8 cellular contexts compared by ENCODE assay signal in genomic region chr17:77420804-77421634, GRCh38.
DNase-seq lines count a peak whose midpoint lies in the region; TF ChIP-seq lines count a peak whose summit lies in the region.

No MANE protein-coding gene starts in this region.

- no peak overlapping the region for H2AFZ ChIP-seq in OCI-LY1 (ENCODE audit: low read length)

- peak overlapping the region; percentile 31; the same call in 1 of the 2 replicates for H3K4me2 ChIP-seq in OCI-LY1 (ENCODE audit: low read length)

- peak overlapping the region in 4 of 7 donors; percentile 13 to 80 (median 46) for H3K27ac Mint-ChIP-seq in CD14-positive monocyte
- H3K27ac Mint-ChIP-seq in activated naive CD8-positive, alpha-beta T cell: peak overlapping the region; percentile 90
- H3K27ac Mint-ChIP-seq in stimulated activated naive CD8-positive, alpha-beta T cell treated with anti-CD3 and anti-CD28 coated beads, Interleukin-15, Interleukin-2, amounts not matched to agents 100 ng/mL and 50 ng/mL, for 24 hours: peak overlapping the region; percentile 83

- H3K4me3 ChIP-seq in HUES6 (ENCODE audit: low read depth, low read length) (peak overlapping the region; percentile 11; the same call in 1 of the 2 replicates), OCI-LY1 (ENCODE audit: low read depth, low read length, poor library complexity, severe bottlenecking) (no peak overlapping the region)

- H3K4me3 Mint-ChIP-seq in CD14-positive monocyte: peak overlapping the region; percentile 54 to 77
- peak overlapping the region; percentile 76 for H3K4me3 Mint-ChIP-seq in activated naive CD8-positive, alpha-beta T cell
- H3K4me3 Mint-ChIP-seq in stimulated activated naive CD8-positive, alpha-beta T cell treated with anti-CD3 and anti-CD28 coated beads, Interleukin-15, Interleukin-2, amounts not matched to agents 100 ng/mL and 50 ng/mL, for 24 hours: peak overlapping the region; percentile 70

- peaks cover 57% of the 10 kb centered on the region for H3K4me1 Mint-ChIP-seq in CD14-positive monocyte
- peaks cover 57% of the 10 kb centered on the region for H3K4me1 Mint-ChIP-seq in activated naive CD8-positive, alpha-beta T cell (ENCODE audit: low read depth)
- peaks cover 46% of the 10 kb centered on the region for H3K4me1 Mint-ChIP-seq in stimulated activated naive CD8-positive, alpha-beta T cell treated with anti-CD3 and anti-CD28 coated beads, Interleukin-15, Interleukin-2, amounts not matched to agents 100 ng/mL and 50 ng/mL, for 24 hours (ENCODE audit: low read depth)

- H3K79me2 ChIP-seq in OCI-LY1 (ENCODE audit: insufficient read depth, low read length): no peaks in the 10 kb centered on the region

- no peaks in the 10 kb centered on the region for H3F3A ChIP-seq in OCI-LY1 (ENCODE audit: insufficient read depth, low read length)

- no peaks in the 10 kb centered on the region for H3K9me3 Mint-ChIP-seq in CD14-positive monocyte
- H3K9me3 Mint-ChIP-seq in activated naive CD8-positive, alpha-beta T cell (ENCODE audit: low read depth): no peaks in the 10 kb centered on the region
- H3K9me3 Mint-ChIP-seq in stimulated activated naive CD8-positive, alpha-beta T cell treated with anti-CD3 and anti-CD28 coated beads, Interleukin-15, Interleukin-2, amounts not matched to agents 100 ng/mL and 50 ng/mL, for 24 hours: no peaks in the 10 kb centered on the region

- DNase-seq in CD14-positive monocyte (ENCODE audit: low spot score): no peak
- DNase-seq in iPS-NIHi7 (ENCODE audit: extremely low spot score): peak; percentile 78
- no peak for DNase-seq in ACHN
- no peak for DNase-seq in HUDEP-2 (lab: John Stamatoyannopoulos, UW; ENCODE audit: unreplicated experiment in 76 of 76)

- H3K9me3 ChIP-seq in HUES6 (ENCODE audit: control insufficient read depth, insufficient read depth, low read depth, low read length) (no peaks in the 10 kb centered on the region), OCI-LY1 (ENCODE audit: low read length) (no peaks in the 10 kb centered on the region)

- peak overlapping the region; percentile 21 for H3K9ac ChIP-seq in HUES6 (ENCODE audit: low read length)
- no peak overlapping the region; the same call in 1 of the 2 replicates for H3K9ac ChIP-seq in OCI-LY1 (ENCODE audit: low read length)

- no peaks in the 10 kb centered on the region for H4K20me1 ChIP-seq in OCI-LY1 (ENCODE audit: insufficient read depth, low read length)

- peaks cover 14 to 65% of the 10 kb centered on the region in 2 donors for H3K36me3 Mint-ChIP-seq in CD14-positive monocyte
- H3K36me3 Mint-ChIP-seq in activated naive CD8-positive, alpha-beta T cell: peaks cover 2% of the 10 kb centered on the region
- no peaks in the 10 kb centered on the region for H3K36me3 Mint-ChIP-seq in stimulated activated naive CD8-positive, alpha-beta T cell treated with anti-CD3 and anti-CD28 coated beads, Interleukin-15, Interleukin-2, amounts not matched to agents 100 ng/mL and 50 ng/mL, for 24 hours (ENCODE audit: low read depth)

- H3K36me3 ChIP-seq in HUES6 (ENCODE audit: control insufficient read depth, insufficient read depth, low read length) (no peaks in the 10 kb centered on the region), OCI-LY1 (ENCODE audit: insufficient read depth, low read length) (no peaks in the 10 kb centered on the region)

- no peaks in the 10 kb centered on the region for H3K9me2 ChIP-seq in OCI-LY1 (ENCODE audit: low read depth, low read length)

- intact Hi-C loops in CD14-positive monocyte (cut with micrococcal nuclease): no loop called here

- no peak for TF ChIP-seq CTCF in CD14-positive monocyte (IDR thresholded peaks at IDR 0.05)
- TF ChIP-seq CTCF in OCI-LY1 (IDR thresholded peaks at IDR 0.05; ENCODE audit: low read length): no peak

- in situ Hi-C loops in ACHN (cut with HindIII; ENCODE audit: low pct_ligation_motif_present, low pct_unique_long_range_greater_than_20kb, low sequenced_read_pairs): no loop called here

- H3K27ac ChIP-seq in HUES6 (ENCODE audit: low read depth, low read length): peak overlapping the region; percentile 8; the same call in 1 of the 2 replicates
- H3K27ac ChIP-seq in OCI-LY1 (ENCODE audit: low read depth, low read length, poor library complexity, severe bottlenecking): peak overlapping the region; percentile 56

- H3K4me1 ChIP-seq in HUES6 (ENCODE audit: control insufficient read depth, insufficient read depth, low read length) (peaks cover 64% of the 10 kb centered on the region), OCI-LY1 (ENCODE audit: insufficient read depth, low read length, severe bottlenecking) (peaks cover 40% of the 10 kb centered on the region)

- H3K27me3 ChIP-seq in HUES6 (ENCODE audit: control insufficient read depth, insufficient read depth, low read length) (no peaks in the 10 kb centered on the region), OCI-LY1 (ENCODE audit: insufficient read depth, low read length) (no peaks in the 10 kb centered on the region)

- H3K27me3 Mint-ChIP-seq in CD14-positive monocyte (ENCODE audit: low read depth in 3 of 3): peaks cover 0 to 3% (median 1%) of the 10 kb centered on the region in 3 donors
- no peaks in the 10 kb centered on the region for H3K27me3 Mint-ChIP-seq in activated naive CD8-positive, alpha-beta T cell
- no peaks in the 10 kb centered on the region for H3K27me3 Mint-ChIP-seq in stimulated activated naive CD8-positive, alpha-beta T cell treated with anti-CD3 and anti-CD28 coated beads, Interleukin-15, Interleukin-2, amounts not matched to agents 100 ng/mL and 50 ng/mL, for 24 hours
